In genomic region chr4:47217291-47217690, GRCh38 we compare ENCODE assay signal across 24 cellular contexts.
"Had no signal": no experiment of that assay in that cellular context is flagged by ENCODE, and none has a peak within 500 bp of the region (broad histone marks: within the 10 kb centered on the region; RNA-seq: fewer than 3 reads in every experiment).

No MANE protein-coding gene starts in this region.

- H3K36me3 ChIP-seq: esophagus squamous epithelium, gastrocnemius medialis, heart right ventricle, left lung, lower lobe of right lung had no signal

- H3K9me3 ChIP-seq: esophagus squamous epithelium, gastrocnemius medialis, heart right ventricle, left lung, lower lobe of right lung had no signal

- H3K4me1 ChIP-seq: esophagus squamous epithelium, gastrocnemius medialis, heart right ventricle, left lung, lower lobe of right lung had no signal

- DNase-seq: dermis blood vessel endothelial cell; dorsolateral prefrontal cortex; effector CD4-positive, alpha-beta T cell; effector memory CD4-positive, alpha-beta T cell; erythroblast; esophagus squamous epithelium; foreskin fibroblast; gastrocnemius medialis; glutamatergic neuron; head of caudate nucleus; heart right ventricle; hippocampal formation; left cardiac atrium; left lung; left ventricle myocardium superior; lower lobe of right lung; mesendoderm; midbrain had no signal

- ATAC-seq: esophagus mucosa, gastrocnemius medialis, heart right ventricle, left cardiac atrium, left lung, left ventricle myocardium superior, lower lobe of right lung had no signal

- H3K27ac ChIP-seq: coronary artery, dorsolateral prefrontal cortex, epithelial cell of prostate, esophagus squamous epithelium, gastrocnemius medialis, heart right ventricle, left lung, lower lobe of right lung had no signal

- FAIRE-seq: endothelial cell of umbilical vein, islet of Langerhans, keratinocyte had no signal

- H3K4me3 ChIP-seq: coronary artery, dorsolateral prefrontal cortex, esophagus squamous epithelium, gastrocnemius medialis, heart right ventricle, left lung, lower lobe of right lung had no signal

- H3K27me3 ChIP-seq: dorsolateral prefrontal cortex, esophagus squamous epithelium, gastrocnemius medialis, heart right ventricle, left lung had no signal
